21 cellular contexts compared by ENCODE assay signal in the genomic region with DNA sequence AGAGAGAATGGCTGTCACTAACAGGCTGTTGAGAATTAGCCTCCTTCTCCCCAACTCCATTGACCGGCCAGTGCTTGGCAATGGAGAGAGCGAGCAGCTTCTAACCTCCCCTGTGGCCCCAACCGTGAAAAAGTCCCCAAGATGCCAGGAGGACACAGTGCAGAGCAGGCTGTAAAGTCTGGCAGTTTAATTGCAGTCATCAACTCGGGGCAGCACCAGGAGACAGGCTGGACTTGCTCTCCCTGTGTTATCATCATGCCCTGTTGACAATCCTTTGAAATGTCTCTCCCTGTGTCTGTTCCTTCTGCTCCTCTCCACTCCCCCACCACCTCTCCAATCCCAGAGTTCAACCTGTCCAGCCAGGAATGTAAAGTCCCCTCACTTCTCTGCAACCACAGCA. TPM values are rescaled to one million over a fixed set of nuclear protein-coding genes. Genes with fewer than 3 reads are reported as not detected.
DNase-seq lines count a peak whose midpoint lies in the region; ATAC-seq and TF ChIP-seq lines count a peak whose summit lies in the region.
"Had no signal": no experiment of that assay in that cellular context is flagged by ENCODE, and none has a peak within 500 bp of the region (broad histone marks: within the 10 kb centered on the region; RNA-seq: fewer than 3 reads in every experiment).

No MANE protein-coding gene starts in this region.

- POLR2A ChIA-PET in WTC11 (lab: Charles Lee): no interaction called here

- no peaks in the 10 kb centered on the region for H3K9me3 Mint-ChIP-seq in WTC11
- no peaks in the 10 kb centered on the region for H3K9me3 Mint-ChIP-seq in stimulated activated naive CD8-positive, alpha-beta T cell treated with anti-CD3 and anti-CD28 coated beads, Interleukin-15, amount 100 ng/mL, for 72 hours

- no peaks in the 10 kb centered on the region for H3K36me3 ChIP-seq in right atrium auricular region
- no peaks in the 10 kb centered on the region for H3K36me3 ChIP-seq in rectal smooth muscle tissue (ENCODE audit: control insufficient read depth, insufficient read depth, low read length)
- H3K36me3 ChIP-seq: BLaER1 treated with 17β-estradiol and CSF1 and Interleukin-3, amounts not matched to agents 10 nM and 100 nM had no signal

- H3K4me3 Mint-ChIP-seq in WTC11: no peak overlapping the region
- no peak overlapping the region for H3K4me3 Mint-ChIP-seq in stimulated activated naive CD8-positive, alpha-beta T cell treated with anti-CD3 and anti-CD28 coated beads, Interleukin-15, amount 100 ng/mL, for 72 hours
- H3K4me3 Mint-ChIP-seq: CD4-positive, alpha-beta memory T cell had no signal

- TF ChIP-seq CTCF in right atrium auricular region (IDR thresholded peaks at IDR 0.05): no peak
- TF ChIP-seq CTCF in WTC11 (IDR thresholded peaks at IDR 0.05): no peak

- H3K4me3 ChIP-seq in right atrium auricular region (no peak overlapping the region), rectal smooth muscle tissue (ENCODE audit: low read length) (no peak overlapping the region)
- H3K4me3 ChIP-seq: BLaER1 treated with 17β-estradiol and CSF1 and Interleukin-3, amounts not matched to agents 10 nM and 100 nM had no signal

- CTCF ChIA-PET in WTC11 (lab: Charles Lee): interaction anchor here (1.0 kb wide), 1 partner anchor 35 kb away, joined by 4 read pairs; no protein-coding TSS in a partner anchor

- no peak for DNase-seq in Right ventricle myocardium inferior (ENCODE audit: missing footprints)
- no peak for DNase-seq in right atrium auricular region (ENCODE audit: low spot score)
- DNase-seq in WTC11 (ENCODE audit: low spot score): no peak
- peak; percentile 46 for DNase-seq in left kidney (ENCODE audit: low read depth, low spot score)
- no peak for DNase-seq in DMS53 (lab: John Stamatoyannopoulos, UW)
- no peak for DNase-seq in stimulated activated naive CD8-positive, alpha-beta T cell treated with anti-CD3 and anti-CD28 coated beads, Interleukin-15, amount 100 ng/mL, for 72 hours
- DNase-seq: 8988T; CD4-positive, alpha-beta memory T cell; EL; GOT3; HCEC 1CT; Kasumi-1; NCI-H1417 treated with DMSO at 0.1 percent for 48 hours; NCI-H187; NCI-H446 treated with DMSO at 0.1 percent for 48 hours; NCI-H526 treated with DMSO at 0.1 percent for 48 hours; OCI-M1; SHP77 had no signal

- intact Hi-C loops in Right ventricle myocardium inferior (cut with DNase I): no loop called here

- H3K27ac ChIP-seq in right atrium auricular region (peak overlapping the region in 1 of 2 donors; percentile 12), rectal smooth muscle tissue (ENCODE audit: low read depth, low read length) (peak overlapping the region; percentile 26)
- H3K27ac ChIP-seq: BLaER1 treated with 17β-estradiol and CSF1 and Interleukin-3, amounts not matched to agents 10 nM and 100 nM had no signal

- H3K4me1 ChIP-seq in right atrium auricular region (peaks cover 0 to 33% of the 10 kb centered on the region in 2 donors), rectal smooth muscle tissue (ENCODE audit: control insufficient read depth, insufficient read depth, low read length) (peaks cover 12% of the 10 kb centered on the region)
- H3K4me1 ChIP-seq: BLaER1 treated with 17β-estradiol and CSF1 and Interleukin-3, amounts not matched to agents 10 nM and 100 nM had no signal

- H3K9ac ChIP-seq in rectal smooth muscle tissue (ENCODE audit: low read length): no peak overlapping the region
- H3K9ac ChIP-seq: BLaER1 treated with 17β-estradiol and CSF1 and Interleukin-3, amounts not matched to agents 10 nM and 100 nM had no signal

- H3K27me3 ChIP-seq in right atrium auricular region: no peaks in the 10 kb centered on the region
- no peaks in the 10 kb centered on the region for H3K27me3 ChIP-seq in rectal smooth muscle tissue (ENCODE audit: control insufficient read depth, insufficient read depth, low read length)
- H3K27me3 ChIP-seq: BLaER1 treated with 17β-estradiol and CSF1 and Interleukin-3, amounts not matched to agents 10 nM and 100 nM had no signal

- ATAC-seq in Right ventricle myocardium inferior (peak; percentile 19), WTC11 (no peak), HG03097 (IDR thresholded peaks at IDR 0.05; ENCODE audit: low FRiP score, unreplicated experiment) (no peak)
- ATAC-seq in stimulated activated naive CD8-positive, alpha-beta T cell treated with anti-CD3 and anti-CD28 coated beads, Interleukin-15, amount 100 ng/mL, for 72 hours: no peak

- H3K27me3 Mint-ChIP-seq in WTC11 (ENCODE audit: low read depth): no peaks in the 10 kb centered on the region
- H3K27me3 Mint-ChIP-seq in stimulated activated naive CD8-positive, alpha-beta T cell treated with anti-CD3 and anti-CD28 coated beads, Interleukin-15, amount 100 ng/mL, for 72 hours: no peaks in the 10 kb centered on the region
- H3K27me3 Mint-ChIP-seq: CD4-positive, alpha-beta memory T cell had no signal

- peak overlapping the region; percentile 73 for H3K27ac Mint-ChIP-seq in WTC11
- peak overlapping the region in 1 of 2 donors; percentile 55 for H3K27ac Mint-ChIP-seq in stimulated activated naive CD8-positive, alpha-beta T cell treated with anti-CD3 and anti-CD28 coated beads, Interleukin-15, amount 100 ng/mL, for 72 hours

- no peaks in the 10 kb centered on the region for H3K9me3 ChIP-seq in right atrium auricular region
- H3K9me3 ChIP-seq: BLaER1 treated with 17β-estradiol and CSF1 and Interleukin-3, amounts not matched to agents 10 nM and 100 nM had no signal

- H3K36me3 Mint-ChIP-seq in WTC11: 0 out of 2 replicates have a peak, but pooled peaks cover 4% of the 10 kb centered on the region

- peaks cover 13% of the 10 kb centered on the region for H3K4me1 Mint-ChIP-seq in WTC11
- no peaks in the 10 kb centered on the region for H3K4me1 Mint-ChIP-seq in stimulated activated naive CD8-positive, alpha-beta T cell treated with anti-CD3 and anti-CD28 coated beads, Interleukin-15, amount 100 ng/mL, for 72 hours
- H3K4me1 Mint-ChIP-seq: CD4-positive, alpha-beta memory T cell had no signal

TF ChIP-seq in WTC11, 78 proteins besides CTCF, POLR2A, EP300 and RAD21 (continues in another document):
- TF ChIP-seq SP1 (CRISPR knock-in tag; conservative IDR thresholded peaks at IDR 0.05): no peak
- TF ChIP-seq NFE2L1 (CRISPR knock-in tag; IDR thresholded peaks at IDR 0.05): no peak
- TF ChIP-seq, protein P1, sequence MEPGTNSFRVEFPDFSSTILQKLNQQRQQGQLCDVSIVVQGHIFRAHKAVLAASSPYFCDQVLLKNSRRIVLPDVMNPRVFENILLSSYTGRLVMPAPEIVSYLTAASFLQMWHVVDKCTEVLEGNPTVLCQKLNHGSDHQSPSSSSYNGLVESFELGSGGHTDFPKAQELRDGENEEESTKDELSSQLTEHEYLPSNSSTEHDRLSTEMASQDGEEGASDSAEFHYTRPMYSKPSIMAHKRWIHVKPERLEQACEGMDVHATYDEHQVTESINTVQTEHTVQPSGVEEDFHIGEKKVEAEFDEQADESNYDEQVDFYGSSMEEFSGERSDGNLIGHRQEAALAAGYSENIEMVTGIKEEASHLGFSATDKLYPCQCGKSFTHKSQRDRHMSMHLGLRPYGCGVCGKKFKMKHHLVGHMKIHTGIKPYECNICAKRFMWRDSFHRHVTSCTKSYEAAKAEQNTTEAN (CRISPR knock-in tag; IDR thresholded peaks at IDR 0.05): no peak
- TF ChIP-seq, protein P2, sequence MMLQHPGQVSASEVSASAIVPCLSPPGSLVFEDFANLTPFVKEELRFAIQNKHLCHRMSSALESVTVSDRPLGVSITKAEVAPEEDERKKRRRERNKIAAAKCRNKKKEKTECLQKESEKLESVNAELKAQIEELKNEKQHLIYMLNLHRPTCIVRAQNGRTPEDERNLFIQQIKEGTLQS (CRISPR knock-in tag; conservative IDR thresholded peaks at IDR 0.05): no peak
- TF ChIP-seq, protein P3, sequence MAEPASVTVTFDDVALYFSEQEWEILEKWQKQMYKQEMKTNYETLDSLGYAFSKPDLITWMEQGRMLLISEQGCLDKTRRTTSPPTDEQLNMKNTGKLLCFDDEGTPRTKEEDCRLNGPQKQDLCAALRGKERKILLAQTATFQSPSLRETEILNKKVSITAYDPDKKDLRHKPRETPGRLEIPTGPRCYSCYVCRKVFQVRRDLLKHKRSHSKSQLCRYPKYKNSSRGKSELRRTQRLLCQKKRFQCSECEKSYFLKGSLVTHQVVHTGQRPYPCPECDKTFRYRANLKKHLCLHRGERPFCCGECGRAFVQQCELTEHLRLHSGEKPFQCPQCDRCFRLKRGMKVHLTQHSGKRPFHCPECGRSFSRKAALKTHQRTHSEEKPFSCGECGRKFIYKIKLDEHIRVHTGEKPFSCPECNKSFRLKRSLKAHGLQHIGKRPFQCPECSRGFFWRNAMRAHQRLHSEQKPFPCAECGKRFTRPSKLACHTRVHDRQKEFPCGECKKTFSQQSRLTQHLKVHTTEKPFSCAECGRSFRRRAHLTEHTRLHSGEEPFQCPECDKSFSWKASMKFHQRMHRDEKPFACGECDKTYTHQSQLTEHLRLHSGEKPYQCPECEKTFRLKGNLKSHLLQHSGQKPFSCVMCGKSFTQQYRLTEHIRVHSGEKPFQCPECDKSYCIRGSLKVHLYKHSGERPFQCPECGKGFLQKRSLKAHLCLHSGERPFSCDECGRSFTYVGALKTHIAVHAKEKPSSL (CRISPR knock-in tag; conservative IDR thresholded peaks at IDR 0.05): no peak
- TF ChIP-seq, protein P4, sequence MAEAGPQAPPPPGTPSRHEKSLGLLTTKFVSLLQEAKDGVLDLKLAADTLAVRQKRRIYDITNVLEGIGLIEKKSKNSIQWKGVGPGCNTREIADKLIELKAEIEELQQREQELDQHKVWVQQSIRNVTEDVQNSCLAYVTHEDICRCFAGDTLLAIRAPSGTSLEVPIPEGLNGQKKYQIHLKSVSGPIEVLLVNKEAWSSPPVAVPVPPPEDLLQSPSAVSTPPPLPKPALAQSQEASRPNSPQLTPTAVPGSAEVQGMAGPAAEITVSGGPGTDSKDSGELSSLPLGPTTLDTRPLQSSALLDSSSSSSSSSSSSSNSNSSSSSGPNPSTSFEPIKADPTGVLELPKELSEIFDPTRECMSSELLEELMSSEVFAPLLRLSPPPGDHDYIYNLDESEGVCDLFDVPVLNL (CRISPR knock-in tag; IDR thresholded peaks at IDR 0.05; ENCODE audit: borderline replicate concordance, low read depth): no peak
- no peak for TF ChIP-seq RELA (CRISPR knock-in tag; IDR thresholded peaks at IDR 0.05; ENCODE audit: borderline replicate concordance)
- no peak for TF ChIP-seq ZNF416 (CRISPR knock-in tag; IDR thresholded peaks at IDR 0.05)
- TF ChIP-seq, protein P5, sequence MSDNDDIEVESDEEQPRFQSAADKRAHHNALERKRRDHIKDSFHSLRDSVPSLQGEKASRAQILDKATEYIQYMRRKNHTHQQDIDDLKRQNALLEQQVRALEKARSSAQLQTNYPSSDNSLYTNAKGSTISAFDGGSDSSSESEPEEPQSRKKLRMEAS (CRISPR knock-in tag; IDR thresholded peaks at IDR 0.05): no peak
- TF ChIP-seq ELF4 (CRISPR knock-in tag; IDR thresholded peaks at IDR 0.05; ENCODE audit: low read depth): no peak

RNA-seq across cellular contexts. Expression of a gene that starts 0.7 kb away (rescaled TPM):
- total RNA-seq in Right ventricle myocardium inferior (1.8 TPM), right atrium auricular region (under 1 TPM in 1 of 2 donors, not detected in 1; 0.94 TPM), WTC11 (2021) (4.9 to 8.3 TPM (median 6.5 TPM) in 3 replicates)
